ENCODE assay signal across 21 cellular contexts in the genomic region with DNA sequence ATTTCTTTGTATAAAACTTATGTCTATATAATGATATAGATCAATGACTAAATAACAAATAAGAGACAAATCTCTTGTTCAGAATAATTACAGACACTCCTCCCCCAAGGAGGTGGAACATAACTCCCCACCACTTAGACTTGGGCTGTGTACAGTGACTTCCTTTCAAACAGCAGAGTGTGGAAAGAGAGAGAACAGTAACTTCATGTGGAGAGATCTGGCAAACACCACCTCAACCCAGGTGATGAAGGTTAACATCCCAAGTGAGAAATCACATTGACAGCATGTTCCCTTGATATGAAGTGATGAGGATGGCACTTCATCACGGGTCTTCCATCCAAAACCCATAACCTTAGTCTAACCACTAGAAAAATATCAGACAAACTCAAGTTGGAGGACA.
DNase-seq lines count a peak whose midpoint lies in the region; ATAC-seq and TF ChIP-seq lines count a peak whose summit lies in the region.
"Had no signal": no experiment of that assay in that cellular context is flagged by ENCODE, and none has a peak within 500 bp of the region (broad histone marks: within the 10 kb centered on the region; RNA-seq: fewer than 3 reads in every experiment).

No MANE protein-coding gene starts in this region.

- peaks cover 7% of the 10 kb centered on the region for H3K4me1 Mint-ChIP-seq in activated T-cell treated with anti-CD3 and anti-CD28 coated beads, Interleukin-2, amount 50 U/mL, for 24 hours (ENCODE audit: low read depth)
- no peaks in the 10 kb centered on the region for H3K4me1 Mint-ChIP-seq in activated T-cell treated with anti-CD3 and anti-CD28 coated beads, Interleukin-2, amount 50 U/mL, for 72 hours (ENCODE audit: low read depth)
- H3K4me1 Mint-ChIP-seq in stimulated activated effector memory CD8-positive, alpha-beta T cell treated with anti-CD3 and anti-CD28 coated beads, Interleukin-12 subunit alpha, Interleukin-12 subunit beta, amount 100 ng/mL, for 72 hours: peaks cover 15% of the 10 kb centered on the region
- H3K4me1 Mint-ChIP-seq: B cell had no signal

- H3K36me3 Mint-ChIP-seq in activated T-cell treated with anti-CD3 and anti-CD28 coated beads, Interleukin-2, amount 50 U/mL, for 24 hours (ENCODE audit: low read depth): peaks cover 77% of the 10 kb centered on the region
- peaks cover 15 to 27% of the 10 kb centered on the region in 2 donors for H3K36me3 Mint-ChIP-seq in activated T-cell treated with anti-CD3 and anti-CD28 coated beads, Interleukin-2, amount 50 U/mL, for 72 hours (ENCODE audit: insufficient read depth in 2 of 2)
- H3K36me3 Mint-ChIP-seq in stimulated activated effector memory CD8-positive, alpha-beta T cell treated with anti-CD3 and anti-CD28 coated beads, Interleukin-12 subunit alpha, Interleukin-12 subunit beta, amount 100 ng/mL, for 72 hours: peaks cover 41% of the 10 kb centered on the region

- no peak for TF ChIP-seq POLR2A in heart left ventricle (IDR thresholded peaks at IDR 0.05)

- WGBS in heart left ventricle, 4 donors: 45 to 55% (median 48%) methylated on average over 1 of the region's 1 CpG

- TF ChIP-seq CTCF in heart left ventricle (IDR thresholded peaks at IDR 0.05) (no peak), right atrium auricular region (IDR thresholded peaks at IDR 0.05) (no peak)

- DNase-seq in activated T-cell treated with anti-CD3 and anti-CD28 coated beads, Interleukin-2, amount 50 U/mL, for 24 hours: no peak
- DNase-seq in activated T-cell treated with anti-CD3 and anti-CD28 coated beads, Interleukin-2, amount 50 U/mL, for 72 hours: no peak
- DNase-seq in heart left ventricle (no peak), right atrium auricular region (ENCODE audit: low spot score) (no peak), left cardiac atrium (no peak), NCI-H2171 treated with DMSO at 0.1 percent for 48 hours (lab: John Stamatoyannopoulos, UW) (no peak)
- DNase-seq in stimulated activated effector memory CD8-positive, alpha-beta T cell treated with anti-CD3 and anti-CD28 coated beads, Interleukin-12 subunit alpha, Interleukin-12 subunit beta, amount 100 ng/mL, for 72 hours (ENCODE audit: low spot score in 2 of 2): no peak
- DNase-seq: Caco-2; CD4-positive, CD25-positive, alpha-beta regulatory T cell; CD8-positive, alpha-beta T cell; DMS153; DND-41; GOT3; HFFc6 had no signal

- H3K27ac ChIP-seq in heart left ventricle (no peak overlapping the region), right atrium auricular region (peak overlapping the region in 1 of 2 donors; percentile 23)
- H3K27ac ChIP-seq: 22Rv1, BLaER1, C4-2B had no signal

- H3K4me1 ChIP-seq in heart left ventricle (no peaks in the 10 kb centered on the region), right atrium auricular region (peaks cover 0 to 4% of the 10 kb centered on the region in 2 donors)
- H3K4me1 ChIP-seq: BLaER1, Caco-2, HAP-1 had no signal

- no peak for ATAC-seq in activated T-cell treated with anti-CD3 and anti-CD28 coated beads, Interleukin-2, amount 50 U/mL, for 72 hours (replicated peaks in 1 of 2)
- ATAC-seq in heart left ventricle: peak; percentile 47 to 75 (median 65)
- ATAC-seq in left cardiac atrium: peak; percentile 59 to 96
- no peak for ATAC-seq in stimulated activated effector memory CD8-positive, alpha-beta T cell treated with anti-CD3 and anti-CD28 coated beads, Interleukin-12 subunit alpha, Interleukin-12 subunit beta, amount 100 ng/mL, for 72 hours
- no peak for ATAC-seq in HG03469 (IDR thresholded peaks at IDR 0.05; ENCODE audit: unreplicated experiment)
- ATAC-seq: CD8-positive, alpha-beta T cell; GM12878 had no signal

- no peaks in the 10 kb centered on the region for H3K27me3 Mint-ChIP-seq in activated T-cell treated with anti-CD3 and anti-CD28 coated beads, Interleukin-2, amount 50 U/mL, for 24 hours
- H3K27me3 Mint-ChIP-seq in activated T-cell treated with anti-CD3 and anti-CD28 coated beads, Interleukin-2, amount 50 U/mL, for 72 hours (ENCODE audit: low read depth): no peaks in the 10 kb centered on the region
- H3K27me3 Mint-ChIP-seq: B cell; CD4-positive, CD25-positive, alpha-beta regulatory T cell had no signal

- peak overlapping the region; percentile 53 for H3K27ac Mint-ChIP-seq in activated T-cell treated with anti-CD3 and anti-CD28 coated beads, Interleukin-2, amount 50 U/mL, for 24 hours
- no peak overlapping the region for H3K27ac Mint-ChIP-seq in activated T-cell treated with anti-CD3 and anti-CD28 coated beads, Interleukin-2, amount 50 U/mL, for 72 hours
- no peak overlapping the region for H3K27ac Mint-ChIP-seq in stimulated activated effector memory CD8-positive, alpha-beta T cell treated with anti-CD3 and anti-CD28 coated beads, Interleukin-12 subunit alpha, Interleukin-12 subunit beta, amount 100 ng/mL, for 72 hours
- H3K27ac Mint-ChIP-seq: B cell; CD8-positive, alpha-beta T cell; HFFc6 had no signal

- peaks cover 0 to 18% (median 0%) of the 10 kb centered on the region in 9 donors for H3K36me3 ChIP-seq in heart left ventricle
- no peaks in the 10 kb centered on the region for H3K36me3 ChIP-seq in right atrium auricular region
- H3K36me3 ChIP-seq: HAP-1 had no signal

- peaks cover 8% of the 10 kb centered on the region for H3K9me3 Mint-ChIP-seq in activated T-cell treated with anti-CD3 and anti-CD28 coated beads, Interleukin-2, amount 50 U/mL, for 24 hours
- H3K9me3 Mint-ChIP-seq in activated T-cell treated with anti-CD3 and anti-CD28 coated beads, Interleukin-2, amount 50 U/mL, for 72 hours: peaks cover 3 to 8% of the 10 kb centered on the region in 2 donors
- H3K9me3 Mint-ChIP-seq in stimulated activated effector memory CD8-positive, alpha-beta T cell treated with anti-CD3 and anti-CD28 coated beads, Interleukin-12 subunit alpha, Interleukin-12 subunit beta, amount 100 ng/mL, for 72 hours: peaks cover 4% of the 10 kb centered on the region

- H3K4me3 ChIP-seq in heart left ventricle (no peak overlapping the region), right atrium auricular region (no peak overlapping the region)
- H3K4me3 ChIP-seq: BLaER1, GM12878, HAP-1 had no signal

- H3K4me3 Mint-ChIP-seq in activated T-cell treated with anti-CD3 and anti-CD28 coated beads, Interleukin-2, amount 50 U/mL, for 24 hours: no peak overlapping the region
- H3K4me3 Mint-ChIP-seq in activated T-cell treated with anti-CD3 and anti-CD28 coated beads, Interleukin-2, amount 50 U/mL, for 72 hours: no peak overlapping the region
- H3K4me3 Mint-ChIP-seq in stimulated activated effector memory CD8-positive, alpha-beta T cell treated with anti-CD3 and anti-CD28 coated beads, Interleukin-12 subunit alpha, Interleukin-12 subunit beta, amount 100 ng/mL, for 72 hours: no peak overlapping the region
- H3K4me3 Mint-ChIP-seq: B cell; CD4-positive, CD25-positive, alpha-beta regulatory T cell; CD8-positive, alpha-beta T cell; HFFc6 had no signal

- intact Hi-C loops in heart left ventricle (cut with DNase I): loop anchor here in 1 of 10 donors (10.0 kb wide), 1 partner anchor 56 kb away; no protein-coding TSS in a partner anchor
- intact Hi-C loops in left cardiac atrium (cut with DNase I): no loop called here

- H3K9me3 ChIP-seq in heart left ventricle (peaks cover 0 to 16% (median 10%) of the 10 kb centered on the region in 12 donors), right atrium auricular region (peaks cover 4 to 14% of the 10 kb centered on the region in 2 donors)
- H3K9me3 ChIP-seq: HAP-1 had no signal

- no peaks in the 10 kb centered on the region for H3K27me3 ChIP-seq in heart left ventricle
- H3K27me3 ChIP-seq in right atrium auricular region: no peaks in the 10 kb centered on the region
- H3K27me3 ChIP-seq: BLaER1 had no signal

Comparison
In these comparisons a context has a peak if more than half of its experiments do, and no peak if none do; other contexts are left out.
1. ATAC-seq: peak in heart left ventricle (4 of 4) and left cardiac atrium (2 of 2); none in activated T-cell treated with anti-CD3 and anti-CD28 coated beads, Interleukin-2, amount 50 U/mL, for 72 hours (0 of 2), stimulated activated effector memory CD8-positive, alpha-beta T cell treated with anti-CD3 and anti-CD28 coated beads, Interleukin-12 subunit alpha, Interleukin-12 subunit beta, amount 100 ng/mL, for 72 hours (single experiment) and HG03469 (single experiment).